In the genomic region with DNA sequence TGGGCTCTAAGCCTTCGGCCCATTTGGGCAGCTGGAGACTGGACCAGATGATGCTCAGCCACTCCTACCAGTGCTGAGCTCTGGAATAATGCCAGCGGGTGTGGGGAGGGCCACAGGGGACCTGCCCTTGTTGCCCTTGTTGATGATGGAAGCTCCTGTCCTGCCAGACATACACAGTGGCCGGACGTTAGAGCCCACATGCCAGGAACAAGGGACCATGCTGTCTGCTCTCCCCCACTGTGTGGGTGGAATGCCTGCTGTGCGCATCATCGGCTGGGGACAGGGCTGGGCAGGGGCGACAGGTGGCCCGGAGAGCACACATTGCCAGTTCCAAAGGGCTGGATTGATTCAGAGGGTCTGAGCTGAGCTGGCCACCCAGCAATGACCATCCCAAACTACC, we compare ENCODE assay signal across 22 cellular contexts. TPM values are rescaled to one million over a fixed set of nuclear protein-coding genes. Genes with fewer than 3 reads are reported as not detected.
A peak's percentile ranks its signal among the peaks of the same experiment; 100 is the strongest.
DNase-seq lines count a peak whose midpoint lies in the region; ATAC-seq and TF ChIP-seq lines count a peak whose summit lies in the region.
"Had no signal": no experiment of that assay in that cellular context is flagged by ENCODE, and none has a peak within 500 bp of the region (broad histone marks: within the 10 kb centered on the region; RNA-seq: fewer than 3 reads in every experiment).

No MANE protein-coding gene starts in this region.

- no peaks in the 10 kb centered on the region for H4K20me1 ChIP-seq in mammary epithelial cell (ENCODE audit: insufficient read depth, low read length)

- WGBS in mammary epithelial cell (ENCODE audit: low coverage, missing lambda C conversion rate): 38% methylated on average over 8 of the region's 8 CpGs
- 61% methylated on average over 8 of the region's 8 CpGs for WGBS in right cardiac atrium
- WGBS in stomach, 5 donors: 67 to 77% (median 74%) methylated on average over 3 to 8 of the region's 8 CpGs

- H3K27ac ChIP-seq in mammary epithelial cell (ENCODE audit: insufficient read depth, low read depth, low read length): no peak overlapping the region
- H3K27ac ChIP-seq in right cardiac atrium (ENCODE audit: low read length): no peak overlapping the region
- H3K27ac ChIP-seq in skeletal muscle tissue (ENCODE audit: low read depth, low read length): peak overlapping the region; percentile 62
- no peak overlapping the region for H3K27ac ChIP-seq in stomach
- H3K27ac ChIP-seq: BLaER1 treated with 17β-estradiol and CSF1 and Interleukin-3, amounts not matched to agents 10 nM and 100 nM; coronary artery; KMS-11; parathyroid adenoma; uterus had no signal

- DNase-seq in MCF 10A (ENCODE audit: unreplicated experiment): peak; percentile 16
- no peak for DNase-seq in mammary epithelial cell
- DNase-seq in NCI-H69 (lab: John Stamatoyannopoulos, UW): peak; percentile 43
- peak in 2 of 3 donors; percentile 47 to 50 for DNase-seq in right cardiac atrium
- DNase-seq in stomach: no peak
- DNase-seq in H7: no peak
- DNase-seq: activated CD4-positive, alpha-beta memory T cell treated with anti-CD3 and anti-CD28 coated beads for 36 hours; activated gamma-delta T cell; left colon; naive thymus-derived CD8-positive, alpha-beta T cell; NCI-H1105; stimulated activated CD4-positive, alpha-beta T cell treated with anti-CD3 and anti-CD28 coated beads, Interleukin-1b, Interleukin-23, amount 100 ng/mL, for 48 hours had no signal

- H3K36me3 Mint-ChIP-seq in MCF 10A (ENCODE audit: insufficient read depth, unreplicated experiment): peaks cover 11% of the 10 kb centered on the region
- H3K36me3 Mint-ChIP-seq: activated CD4-positive, alpha-beta memory T cell treated with anti-CD3 and anti-CD28 coated beads for 36 hours; naive thymus-derived CD8-positive, alpha-beta T cell; WTC11 had no signal

- no peak overlapping the region for H3K4me3 ChIP-seq in mammary epithelial cell (replicated peaks in 1 of 3; ENCODE audit: insufficient read depth in 1 of 3, low read depth in 2 of 3, low read length in 3 of 3)
- no peak overlapping the region for H3K4me3 ChIP-seq in right cardiac atrium (ENCODE audit: low read length)
- peak overlapping the region in 2 of 3 donors; percentile 6 to 81 for H3K4me3 ChIP-seq in skeletal muscle tissue (ENCODE audit: low read length in 3 of 3)
- no peak overlapping the region for H3K4me3 ChIP-seq in stomach
- no peak overlapping the region for H3K4me3 ChIP-seq in H7 (ENCODE audit: insufficient read depth, low read depth, low read length)
- H3K4me3 ChIP-seq: HAP-1, uterus had no signal

- peaks cover 9% of the 10 kb centered on the region for H3K4me1 Mint-ChIP-seq in MCF 10A (ENCODE audit: insufficient read depth, unreplicated experiment)

- in situ Hi-C loops in mammary epithelial cell (cut with MboI; ENCODE audit: low sequenced_read_pairs in 2 of 2): no loop called here

- no peak overlapping the region for H3K27ac Mint-ChIP-seq in MCF 10A (ENCODE audit: low read depth, unreplicated experiment)
- H3K27ac Mint-ChIP-seq: activated CD4-positive, alpha-beta memory T cell treated with anti-CD3 and anti-CD28 coated beads for 36 hours; T-helper 2 cell treated with Interferon-gamma antibody and Interleukin-4, amounts not matched to agents 5 μg/mL and 100 μg/mL, for 36 hours; WTC11 had no signal

- CTCF ChIA-PET in MCF 10A (lab: Yijun Ruan, JAX) (interaction anchor here (0.6 to 1.1 kb wide), 3 partner anchors 12 to 1030 kb away, joined by 3 to 5 read pairs (median 4); no protein-coding TSS in a partner anchor), mammary epithelial cell (lab: Charles Lee; ENCODE audit: low non-redundant PET) (interaction anchor here (0.9 kb wide), 1 partner anchor 20 kb away, joined by 3 read pairs; no protein-coding TSS in a partner anchor)

- dilution Hi-C loops in mammary epithelial cell (cut with HindIII; ENCODE audit: low sequenced_read_pairs): no loop called here

- no peak for TF ChIP-seq EP300 in stomach (IDR thresholded peaks at IDR 0.05)

- no peaks in the 10 kb centered on the region for H3K27me3 Mint-ChIP-seq in MCF 10A (ENCODE audit: insufficient read depth, unreplicated experiment)

- POLR2A ChIA-PET in MCF 10A (lab: Yijun Ruan, JAX): interaction anchor here (0.6 kb wide), 1 partner anchor 265 kb away, joined by 4 read pairs; no protein-coding TSS in a partner anchor

- no peak for TF ChIP-seq CTCF in MCF 10A (IDR thresholded peaks at IDR 0.05; ENCODE audit: unreplicated experiment)
- TF ChIP-seq CTCF in mammary epithelial cell (conservative IDR thresholded peaks at IDR 0.05 in 1 of 2, IDR thresholded peaks at IDR 0.05 in 1 of 2; ENCODE audit: extremely low read depth in 1 of 2, insufficient read depth in 1 of 2, low read depth in 1 of 2, low read length in 2 of 2): no peak
- TF ChIP-seq CTCF in stomach (IDR thresholded peaks at IDR 0.05): no peak

- H3K27me3 ChIP-seq in mammary epithelial cell (ENCODE audit: insufficient read depth, low read length): peaks cover 5% of the 10 kb centered on the region
- H3K27me3 ChIP-seq in right cardiac atrium (ENCODE audit: control insufficient read depth, insufficient read depth): no peaks in the 10 kb centered on the region
- H3K27me3 ChIP-seq in skeletal muscle tissue (ENCODE audit: control insufficient read depth in 3 of 3, insufficient read depth in 3 of 3, low read length in 3 of 3): no peaks in the 10 kb centered on the region
- peaks cover 0 to 21% (median 12%) of the 10 kb centered on the region in 3 donors for H3K27me3 ChIP-seq in stomach
- peaks cover 38% of the 10 kb centered on the region for H3K27me3 ChIP-seq in H7 (ENCODE audit: control insufficient read depth, insufficient read depth, low read length)

- H3K36me3 ChIP-seq in mammary epithelial cell (ENCODE audit: insufficient read depth, low read length): no peaks in the 10 kb centered on the region
- no peaks in the 10 kb centered on the region for H3K36me3 ChIP-seq in skeletal muscle tissue (ENCODE audit: control insufficient read depth in 3 of 3, insufficient read depth in 3 of 3, low read length in 3 of 3)
- no peaks in the 10 kb centered on the region for H3K36me3 ChIP-seq in stomach
- H3K36me3 ChIP-seq in H7 (replicated peaks; ENCODE audit: control insufficient read depth, insufficient read depth, low read length): no peaks in the 10 kb centered on the region
- H3K36me3 ChIP-seq: BLaER1 treated with 17β-estradiol and CSF1 and Interleukin-3, amounts not matched to agents 10 nM and 100 nM; HAP-1; uterus had no signal

- H3K4me2 ChIP-seq in mammary epithelial cell (ENCODE audit: insufficient read depth, low read depth, low read length): no peak overlapping the region
- H3K4me2 ChIP-seq: KMS-11 had no signal

- BruUV-seq in MCF 10A (replicated peaks; lab: Mats Ljungman, UMichigan): no TSS peak
- BruUV-seq in mammary epithelial cell (replicated peaks; lab: Mats Ljungman, UMichigan): no TSS peak

- ATAC-seq in right cardiac atrium: no peak
- no peak for ATAC-seq in HG03280 (IDR thresholded peaks at IDR 0.05; ENCODE audit: unreplicated experiment)
- ATAC-seq: left colon; naive thymus-derived CD8-positive, alpha-beta T cell; WTC11 had no signal

- H3K9me3 ChIP-seq in mammary epithelial cell (replicated peaks; ENCODE audit: insufficient read depth, low read length) (no peaks in the 10 kb centered on the region), right cardiac atrium (ENCODE audit: control insufficient read depth, low read length) (no peaks in the 10 kb centered on the region), skeletal muscle tissue (ENCODE audit: control insufficient read depth in 3 of 3, low read length in 3 of 3) (no peaks in the 10 kb centered on the region), stomach (no peaks in the 10 kb centered on the region)
- H3K9me3 ChIP-seq: BLaER1 treated with 17β-estradiol and CSF1 and Interleukin-3, amounts not matched to agents 10 nM and 100 nM; HAP-1; uterus had no signal

- no peak overlapping the region for H2AFZ ChIP-seq in mammary epithelial cell (ENCODE audit: low read depth, low read length)
- H2AFZ ChIP-seq: parathyroid adenoma had no signal

- H3K4me1 ChIP-seq in mammary epithelial cell (ENCODE audit: insufficient read depth, low read length): peaks cover 23% of the 10 kb centered on the region
- H3K4me1 ChIP-seq in right cardiac atrium (ENCODE audit: control insufficient read depth, insufficient read depth, low read length): peaks cover 2% of the 10 kb centered on the region
- peaks cover 45 to 73% (median 63%) of the 10 kb centered on the region in 3 donors for H3K4me1 ChIP-seq in skeletal muscle tissue (ENCODE audit: control insufficient read depth in 3 of 3, insufficient read depth in 3 of 3, low read length in 3 of 3)
- peaks cover 27 to 36% (median 30%) of the 10 kb centered on the region in 4 donors for H3K4me1 ChIP-seq in stomach
- H3K4me1 ChIP-seq: parathyroid adenoma had no signal

- intact Hi-C loops in MCF 10A (cut with micrococcal nuclease) (no loop called here), mammary epithelial cell (cut with micrococcal nuclease) (loop anchor here (10.0 kb wide), 1 partner anchor 122 kb away; no protein-coding TSS in a partner anchor), right cardiac atrium (cut with DNase I) (no loop called here), stomach (cut with DNase I; ENCODE audit: low total_unique reads) (no loop called here)

- no peak overlapping the region for H3K9ac ChIP-seq in mammary epithelial cell (ENCODE audit: insufficient read depth, low read length)
- H3K9ac ChIP-seq in skeletal muscle tissue (ENCODE audit: low read depth in 1 of 3, low read length in 3 of 3): peak overlapping the region; percentile 12 to 62 (median 19)
- H3K9ac ChIP-seq: BLaER1 treated with 17β-estradiol and CSF1 and Interleukin-3, amounts not matched to agents 10 nM and 100 nM; KMS-11; parathyroid adenoma had no signal

- H3K9me3 Mint-ChIP-seq in MCF 10A (ENCODE audit: unreplicated experiment): no peaks in the 10 kb centered on the region
- H3K9me3 Mint-ChIP-seq: activated CD4-positive, alpha-beta memory T cell treated with anti-CD3 and anti-CD28 coated beads for 36 hours; naive thymus-derived CD8-positive, alpha-beta T cell; T-helper 2 cell treated with Interferon-gamma antibody and Interleukin-4, amounts not matched to agents 5 μg/mL and 100 μg/mL, for 36 hours; WTC11 had no signal

- H3K4me3 Mint-ChIP-seq in MCF 10A (ENCODE audit: unreplicated experiment): peak overlapping the region; percentile 95

- TF ChIP-seq POLR2A in stomach (IDR thresholded peaks at IDR 0.05): no peak

- H3K79me2 ChIP-seq in mammary epithelial cell (ENCODE audit: insufficient read depth, low read length): no peaks in the 10 kb centered on the region
- H3K79me2 ChIP-seq: parathyroid adenoma had no signal

RNA-seq across cellular contexts. Expression of a gene that starts 2.0 kb away (rescaled TPM):
- 5.3 and 5.4 TPM in 2 replicates for total RNA-seq in MCF 10A (2022)
- total RNA-seq in mammary epithelial cell: under 1 TPM; 0.28 to 0.67 TPM
- 0.87 TPM for polyA plus RNA-seq in mammary epithelial cell
- 3.9 TPM for polyA minus RNA-seq in mammary epithelial cell
- 10 to 100 TPM in 2 of 4 donors, 1 to 10 TPM in 2; 6.2 to 17.4 (median 9.6) TPM for total RNA-seq in right cardiac atrium
- 4.2 TPM for polyA plus RNA-seq in right cardiac atrium
- 7.3 TPM for total RNA-seq in skeletal muscle tissue
- total RNA-seq in stomach: 10 to 100 TPM in 2 of 5 donors, 1 to 10 TPM in 3; 3.1 to 28.0 (median 9.4) TPM
- 1 to 10 TPM; 2.3 to 5.8 (median 2.4) TPM for polyA plus RNA-seq in stomach
- 1.6 and 1.9 TPM in 2 replicates for total RNA-seq in H7 (2014; rRNA removed; shearing (Covaris generic))

RNA-seq across cellular contexts. Expression of a gene that starts 42.5 kb away (rescaled TPM):
- total RNA-seq in MCF 10A (2022) (20.4 and 28.8 TPM in 2 replicates), mammary epithelial cell (100 to 1,000 TPM in 1 of 2 donors, 10 to 100 TPM in 1; 70.8 to 138 TPM), right cardiac atrium (10 to 100 TPM in 3 of 4 donors, 1 to 10 TPM in 1; 6.6 to 17.1 (median 11.1) TPM), skeletal muscle tissue (13.0 TPM), stomach (10 to 100 TPM; 22.8 to 96.2 (median 52.5) TPM)
- polyA plus RNA-seq in mammary epithelial cell (37.7 TPM), right cardiac atrium (5.4 TPM), stomach (10 to 100 TPM; 12.0 to 18.2 (median 13.9) TPM)
- 62.5 TPM for polyA minus RNA-seq in mammary epithelial cell
- 0.59 and 2.2 TPM in 2 replicates for total RNA-seq in H7 (2014; rRNA removed; shearing (Covaris generic))

Comparison
In these comparisons a context has a peak if more than half of its experiments do, and no peak if none do; other contexts are left out.
1. DNase-seq: peak in MCF 10A (single experiment), NCI-H69 (single experiment) and right cardiac atrium (2 of 3); none in mammary epithelial cell (single experiment), stomach (single experiment) and H7 (single experiment).
2. H3K4me3 ChIP-seq: peak in skeletal muscle tissue (2 of 3); none in mammary epithelial cell (0 of 3), right cardiac atrium (single experiment), stomach (0 of 4) and H7 (single experiment).